Comparison of ENCODE assay signal across 23 cellular contexts in genomic region chr14:51484491-51484890, GRCh38.
"Had no signal": no experiment of that assay in that cellular context is flagged by ENCODE, and none has a peak within 500 bp of the region (broad histone marks: within the 10 kb centered on the region; RNA-seq: fewer than 3 reads in every experiment).

No MANE protein-coding gene starts in this region.

- H3K4me1 ChIP-seq: Peyer's patch, SJSA1 had no signal

- H3K4me3 ChIP-seq: Peyer's patch, SJSA1 had no signal

- DNase-seq: activated B cell treated with CpG ODN at 0.5 μM for 24 hours; activated CD4-positive, alpha-beta T cell treated with anti-CD3 and anti-CD28 coated beads for 1 hour; activated CD4-positive, alpha-beta T cell treated with anti-CD3 and anti-CD28 coated beads, Interleukin-2, amount 10 ng/mL, durations not matched to agents 24 days and 14 days; activated CD4-positive, alpha-beta T cell treated with anti-CD3 and anti-CD28 coated beads, Interleukin-2, amount 50 U/mL, for 48 hours; activated CD8-positive, alpha-beta memory T cell treated with anti-CD3 and anti-CD28 coated beads, Interleukin-2, amount 10 ng/mL, durations not matched to agents 7 days and 5 days; activated effector memory CD4-positive, alpha-beta T cell treated with anti-CD3 and anti-CD28 coated beads, Interleukin-2, amount 50 U/mL, for 16 hours; activated naive CD4-positive, alpha-beta T cell treated with anti-CD3 and anti-CD28 coated beads for 36 hours; activated T-cell treated with anti-CD3 and anti-CD28 coated beads, Interleukin-2, amount 50 U/mL, for 4 hours; amygdala; NCI-H1048; NCI-H146; NCI-H187 treated with DMSO at 0.1 percent for 48 hours; NCI-H2081 treated with DMSO at 0.1 percent for 48 hours; NCI-H524; Peyer's patch; SHP77; T-helper 17 cell; T-helper 9 cell had no signal

- H3K27ac Mint-ChIP-seq: activated B cell treated with CpG ODN at 0.5 μM for 24 hours; activated CD4-positive, alpha-beta T cell treated with anti-CD3 and anti-CD28 coated beads, Interleukin-2, amount 10 ng/mL, durations not matched to agents 24 days and 14 days; activated CD8-positive, alpha-beta memory T cell treated with anti-CD3 and anti-CD28 coated beads, Interleukin-2, amount 10 ng/mL, durations not matched to agents 7 days and 5 days; activated naive CD4-positive, alpha-beta T cell treated with anti-CD3 and anti-CD28 coated beads for 36 hours; activated naive CD8-positive, alpha-beta T cell; T-helper 17 cell had no signal

- H3K4me3 Mint-ChIP-seq: activated B cell treated with CpG ODN at 0.5 μM for 24 hours; activated CD4-positive, alpha-beta T cell treated with anti-CD3 and anti-CD28 coated beads, Interleukin-2, amount 10 ng/mL, durations not matched to agents 24 days and 14 days; activated CD8-positive, alpha-beta memory T cell treated with anti-CD3 and anti-CD28 coated beads, Interleukin-2, amount 10 ng/mL, durations not matched to agents 7 days and 5 days; activated naive CD4-positive, alpha-beta T cell treated with anti-CD3 and anti-CD28 coated beads for 36 hours; activated naive CD8-positive, alpha-beta T cell; activated T-cell treated with anti-CD3 and anti-CD28 coated beads, Interleukin-2, amount 50 U/mL, for 4 hours; brain; central memory CD8-positive, alpha-beta T cell; T-helper 17 cell had no signal

- H3K27me3 ChIP-seq: Peyer's patch, SJSA1 had no signal

- H3K27me3 Mint-ChIP-seq: activated CD4-positive, alpha-beta T cell treated with anti-CD3 and anti-CD28 coated beads, Interleukin-2, amount 10 ng/mL, durations not matched to agents 24 days and 14 days; activated CD8-positive, alpha-beta memory T cell treated with anti-CD3 and anti-CD28 coated beads, Interleukin-2, amount 10 ng/mL, durations not matched to agents 7 days and 5 days; brain had no signal

- H3K4me1 Mint-ChIP-seq: activated B cell treated with CpG ODN at 0.5 μM for 24 hours; activated CD4-positive, alpha-beta T cell treated with anti-CD3 and anti-CD28 coated beads, Interleukin-2, amount 10 ng/mL, durations not matched to agents 24 days and 14 days; activated CD8-positive, alpha-beta memory T cell treated with anti-CD3 and anti-CD28 coated beads, Interleukin-2, amount 10 ng/mL, durations not matched to agents 7 days and 5 days; central memory CD8-positive, alpha-beta T cell; T-helper 17 cell had no signal

- ATAC-seq: activated CD8-positive, alpha-beta memory T cell treated with anti-CD3 and anti-CD28 coated beads, Interleukin-2, amount 10 ng/mL, durations not matched to agents 7 days and 5 days; activated T-cell treated with anti-CD3 and anti-CD28 coated beads, Interleukin-2, amount 50 U/mL, for 4 hours; T-helper 17 cell had no signal

- H3K36me3 Mint-ChIP-seq: activated CD8-positive, alpha-beta memory T cell treated with anti-CD3 and anti-CD28 coated beads, Interleukin-2, amount 10 ng/mL, durations not matched to agents 7 days and 5 days; activated naive CD8-positive, alpha-beta T cell; brain had no signal

- H3K9me3 Mint-ChIP-seq: activated B cell treated with CpG ODN at 0.5 μM for 24 hours; activated CD4-positive, alpha-beta T cell treated with anti-CD3 and anti-CD28 coated beads, Interleukin-2, amount 10 ng/mL, durations not matched to agents 24 days and 14 days; activated naive CD4-positive, alpha-beta T cell treated with anti-CD3 and anti-CD28 coated beads for 36 hours; activated T-cell treated with anti-CD3 and anti-CD28 coated beads, Interleukin-2, amount 50 U/mL, for 4 hours had no signal

- H3K27ac ChIP-seq: Peyer's patch, RWPE1, SJSA1 had no signal

- H3K36me3 ChIP-seq: Peyer's patch, SJSA1 had no signal

- H3K9me3 ChIP-seq: Peyer's patch, SJSA1 had no signal
